Comparison of ENCODE assay signal across 1 cellular context in the genomic region with DNA sequence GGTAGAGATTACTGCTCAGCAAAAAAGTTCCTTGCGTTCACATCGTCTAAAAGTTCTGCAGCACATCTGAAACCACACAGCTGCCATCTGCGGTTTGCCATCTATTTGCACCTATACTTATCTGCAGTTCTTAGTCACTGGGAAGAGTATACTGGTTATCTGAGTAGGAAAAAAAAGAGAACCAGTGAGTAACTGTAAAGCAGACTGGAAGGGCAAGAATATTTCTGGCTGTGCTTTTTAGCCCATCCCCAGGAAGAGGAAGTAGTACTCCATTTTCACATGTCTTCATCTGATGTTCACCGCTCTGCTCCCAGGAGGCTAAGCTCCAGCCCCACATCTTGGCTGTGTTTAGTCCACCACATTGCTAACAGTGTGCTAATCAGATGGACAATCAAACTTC.
TF ChIP-seq lines count a peak whose summit lies in the region.

No MANE protein-coding gene starts in this region.

TF ChIP-seq in GM12878, 131 proteins besides CTCF, POLR2A, EP300 and RAD21:
- TF ChIP-seq, protein P1, sequence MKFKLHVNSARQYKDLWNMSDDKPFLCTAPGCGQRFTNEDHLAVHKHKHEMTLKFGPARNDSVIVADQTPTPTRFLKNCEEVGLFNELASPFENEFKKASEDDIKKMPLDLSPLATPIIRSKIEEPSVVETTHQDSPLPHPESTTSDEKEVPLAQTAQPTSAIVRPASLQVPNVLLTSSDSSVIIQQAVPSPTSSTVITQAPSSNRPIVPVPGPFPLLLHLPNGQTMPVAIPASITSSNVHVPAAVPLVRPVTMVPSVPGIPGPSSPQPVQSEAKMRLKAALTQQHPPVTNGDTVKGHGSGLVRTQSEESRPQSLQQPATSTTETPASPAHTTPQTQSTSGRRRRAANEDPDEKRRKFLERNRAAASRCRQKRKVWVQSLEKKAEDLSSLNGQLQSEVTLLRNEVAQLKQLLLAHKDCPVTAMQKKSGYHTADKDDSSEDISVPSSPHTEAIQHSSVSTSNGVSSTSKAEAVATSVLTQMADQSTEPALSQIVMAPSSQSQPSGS (IDR thresholded peaks at IDR 0.05; ENCODE audit: low read length), result no peak
- TF ChIP-seq BRCA1 (IDR thresholded peaks at IDR 0.05; ENCODE audit: low read depth, low read length) (no peak), WRNIP1 (IDR thresholded peaks at IDR 0.05; ENCODE audit: borderline replicate concordance, low read depth, low read length) (no peak), IKZF1 (conservative IDR thresholded peaks at IDR 0.05) (peak; percentile 61), SPI1 (IDR thresholded peaks at IDR 0.05; ENCODE audit: borderline replicate concordance, insufficient read depth, low read depth, low read length) (0 out of 2 replicates have a peak, but pooled peaks have one; percentile 7), IKZF2 (IDR thresholded peaks at IDR 0.05) (peak; percentile 30 to 37; a peak in 2 of 4 replicates), CBX3 (IDR thresholded peaks at IDR 0.05; ENCODE audit: borderline replicate concordance, low read depth) (no peak), RUNX3 (IDR thresholded peaks at IDR 0.05; ENCODE audit: low read length) (peak; percentile 69), MEF2B (IDR thresholded peaks at IDR 0.05; ENCODE audit: partially characterized antibody, poor library complexity, severe bottlenecking) (peak; percentile 34)
